8 cellular contexts compared by ENCODE assay signal in the genomic region with DNA sequence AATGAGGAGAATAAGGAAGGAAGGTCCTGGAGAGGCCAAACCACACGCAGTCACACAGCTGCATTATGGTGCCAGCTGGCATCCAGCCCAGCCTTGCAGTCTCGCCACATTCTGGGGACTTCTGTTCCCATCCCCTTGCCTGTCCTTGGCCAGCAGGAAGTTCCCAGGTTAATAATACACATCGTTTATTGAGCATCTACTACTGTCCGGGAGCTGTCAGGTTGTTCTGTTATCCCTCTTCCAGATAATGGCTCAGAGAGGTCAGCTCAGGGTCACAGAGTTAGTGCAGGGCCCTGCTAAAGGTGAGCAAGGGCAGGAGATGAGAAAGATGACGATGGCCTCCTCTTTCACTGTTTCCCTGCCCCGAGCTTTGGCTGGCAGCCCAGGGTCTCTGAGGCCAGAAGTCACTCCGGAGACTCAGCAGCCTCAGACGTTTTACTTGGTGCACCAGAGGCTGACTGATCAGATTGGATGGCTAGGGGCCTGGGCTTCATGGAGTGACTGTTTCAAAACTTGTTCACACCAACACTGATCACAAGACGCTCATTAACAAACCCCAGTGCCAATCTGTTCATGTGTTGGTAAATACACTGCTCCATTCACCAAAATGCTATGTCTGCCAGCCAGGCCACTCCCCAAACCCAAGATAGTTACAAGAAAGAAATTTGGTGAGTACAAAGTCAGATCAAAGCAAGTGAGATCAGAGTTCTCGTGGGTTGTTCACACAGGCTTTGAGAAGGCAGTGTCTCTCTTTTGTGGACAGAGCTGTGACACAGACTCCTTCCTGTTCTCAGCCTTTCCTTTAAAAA.
DNase-seq lines count a peak whose midpoint lies in the region; ATAC-seq and TF ChIP-seq lines count a peak whose summit lies in the region.

No MANE protein-coding gene starts in this region.

- dilution Hi-C loops in IMR-90 (cut with HindIII; ENCODE audit: low sequenced_read_pairs, unreplicated experiment): no loop called here

- peak overlapping the region; percentile 68 for H2AK9ac ChIP-seq in IMR-90 (replicated peaks; ENCODE audit: low read depth, low read length, poor library complexity)

- H2BK120ac ChIP-seq in IMR-90 (ENCODE audit: low read depth, low read length): no peak overlapping the region

- H3K9ac ChIP-seq in IMR-90 (ENCODE audit: low read depth, low read length): no peak overlapping the region

- H3K4me3 ChIP-seq in BE2C (ENCODE audit: low read depth, low read length) (no peak overlapping the region), IMR-90 (ENCODE audit: insufficient read depth, low read depth, low read length) (no peak overlapping the region), esophagus muscularis mucosa (no peak overlapping the region)

- no peak overlapping the region for H2BK15ac ChIP-seq in IMR-90 (ENCODE audit: low read depth, low read length)

- no peak overlapping the region for H3K4me3 Mint-ChIP-seq in activated CD4-positive, alpha-beta memory T cell treated with anti-CD3 and anti-CD28 coated beads for 36 hours
- H3K4me3 Mint-ChIP-seq in stimulated activated naive B cell treated with anti-CD40 and anti-IgM and Interleukin-4, amounts not matched to agents 10 μg/mL and 1 μg/mL and 100 μg/mL, for 72 hours: no peak overlapping the region

- H3K18ac ChIP-seq in IMR-90 (ENCODE audit: low read depth, low read length): no peak overlapping the region

- in situ Hi-C loops in IMR-90 (cut with MboI; ENCODE audit: low sequenced_read_pairs): loop anchor here (5.0 kb wide), 1 partner anchor 92 kb away; no protein-coding TSS in a partner anchor

- TF ChIP-seq POLR2A in IMR-90 (IDR thresholded peaks at IDR 0.05; ENCODE audit: low read depth, low read length) (no peak), esophagus muscularis mucosa (IDR thresholded peaks at IDR 0.05; ENCODE audit: low read depth) (no peak)

- no peak overlapping the region for H3K4me2 ChIP-seq in IMR-90 (ENCODE audit: low read depth, low read length)

- TF ChIP-seq CTCF in BE2C (IDR thresholded peaks at IDR 0.05; ENCODE audit: low read depth, low read length) (no peak), IMR-90 (conservative IDR thresholded peaks at IDR 0.05; ENCODE audit: low read depth, low read length) (no peak), foreskin keratinocyte (conservative IDR thresholded peaks at IDR 0.05) (no peak), omental fat pad (IDR thresholded peaks at IDR 0.05) (no peak), esophagus muscularis mucosa (IDR thresholded peaks at IDR 0.05) (no peak)

- no peak overlapping the region for H3K14ac ChIP-seq in IMR-90 (replicated peaks; ENCODE audit: low read depth, low read length)

- CTCF ChIA-PET in IMR-90 (lab: Yijun Ruan, JAX): interaction anchor here (0.5 kb wide), 1 partner anchor 149 kb away, joined by 3 read pairs; no protein-coding TSS in a partner anchor
- CTCF ChIA-PET in activated CD4-positive, alpha-beta memory T cell treated with anti-CD3 and anti-CD28 coated beads for 36 hours (lab: Charles Lee): interaction anchor here (1.2 to 6.4 kb wide), 5 partner anchors 8 to 90 kb away, joined by 3 to 53 read pairs (median 6); no protein-coding TSS in a partner anchor

- H3K79me1 ChIP-seq in IMR-90 (ENCODE audit: low read depth in 1 of 2, low read length in 2 of 2): no peaks in the 10 kb centered on the region

- DNase-seq in BE2C: peak; percentile 56
- peak; percentile 42 for DNase-seq in IMR-90
- peak; percentile 33 for DNase-seq in activated CD4-positive, alpha-beta memory T cell treated with anti-CD3 and anti-CD28 coated beads for 36 hours
- peak; percentile 56 to 73 for DNase-seq in foreskin keratinocyte
- DNase-seq in stimulated activated naive B cell treated with anti-CD40 and anti-IgM and Interleukin-4, amounts not matched to agents 10 μg/mL and 1 μg/mL and 100 μg/mL, for 72 hours: no peak
- no peak for DNase-seq in omental fat pad (ENCODE audit: low spot score)
- DNase-seq in stimulated activated CD4-positive, alpha-beta T cell treated with anti-CD3 and anti-CD28 coated beads, Interleukin-2, amount 100 ng/mL, for 24 hours: no peak
- DNase-seq in esophagus muscularis mucosa (ENCODE audit: extremely low spot score): no peak

- no peaks in the 10 kb centered on the region for H3K36me3 ChIP-seq in BE2C
- no peaks in the 10 kb centered on the region for H3K36me3 ChIP-seq in IMR-90 (ENCODE audit: control insufficient read depth, insufficient read depth, low read length)
- H3K36me3 ChIP-seq in esophagus muscularis mucosa: no peaks in the 10 kb centered on the region

- no peak overlapping the region for H2AFZ ChIP-seq in IMR-90 (replicated peaks; ENCODE audit: low read length, poor library complexity)

- H4K8ac ChIP-seq in IMR-90 (ENCODE audit: low read depth in 2 of 2, low read length in 2 of 2): no peak overlapping the region

- H4K5ac ChIP-seq in IMR-90 (ENCODE audit: low read depth, low read length): no peak overlapping the region

- H3K4me1 ChIP-seq in BE2C: no peaks in the 10 kb centered on the region
- no peaks in the 10 kb centered on the region for H3K4me1 ChIP-seq in IMR-90 (ENCODE audit: control insufficient read depth, insufficient read depth, low read length)
- peaks cover 21% of the 10 kb centered on the region for H3K4me1 ChIP-seq in foreskin keratinocyte
- H3K4me1 ChIP-seq in esophagus muscularis mucosa: peaks cover 0 to 10% (median 9%) of the 10 kb centered on the region in 4 donors

- no peak for TF ChIP-seq EP300 in esophagus muscularis mucosa (IDR thresholded peaks at IDR 0.05)

- no peaks in the 10 kb centered on the region for H3K9me1 ChIP-seq in IMR-90 (ENCODE audit: insufficient read depth, low read length)

- ATAC-seq in IMR-90 (ENCODE audit: low read depth) (no peak; the same call in 1 of the 2 replicates), foreskin keratinocyte (peak; percentile 15), omental fat pad (ENCODE audit: low FRiP score) (no peak)
- no peak for ATAC-seq in stimulated activated naive B cell treated with anti-CD40 and anti-IgM and Interleukin-4, amounts not matched to agents 10 μg/mL and 1 μg/mL and 100 μg/mL, for 72 hours (replicated peaks)

- H3K27ac ChIP-seq in IMR-90 (ENCODE audit: insufficient read depth, low read length) (no peak overlapping the region), foreskin keratinocyte (peak overlapping the region; percentile 97), esophagus muscularis mucosa (replicated peaks in 1 of 4) (no peak overlapping the region)

- no peak overlapping the region for H3K23ac ChIP-seq in IMR-90 (ENCODE audit: low read depth, low read length)

- no peak overlapping the region for H2BK20ac ChIP-seq in IMR-90 (ENCODE audit: low read depth, low read length)

- H3K27me3 ChIP-seq in BE2C: no peaks in the 10 kb centered on the region
- H3K27me3 ChIP-seq in IMR-90 (ENCODE audit: control insufficient read depth, insufficient read depth, low read length): peaks cover 45% of the 10 kb centered on the region
- H3K27me3 ChIP-seq in foreskin keratinocyte: no peaks in the 10 kb centered on the region
- peaks cover 0 to 18% (median 0%) of the 10 kb centered on the region in 4 donors for H3K27me3 ChIP-seq in esophagus muscularis mucosa

- H3K4ac ChIP-seq in IMR-90 (ENCODE audit: low read depth, low read length): no peak overlapping the region

- no TSS peak for BruUV-seq in IMR-90 (replicated peaks; lab: Mats Ljungman, UMichigan)

- H4K91ac ChIP-seq in IMR-90 (ENCODE audit: insufficient read depth, low read depth, low read length): no peak overlapping the region

- intact Hi-C loops in IMR-90 (cut with micrococcal nuclease): no loop called here
- intact Hi-C loops in activated CD4-positive, alpha-beta memory T cell treated with anti-CD3 and anti-CD28 coated beads for 36 hours (cut with micrococcal nuclease): no loop called here
- intact Hi-C loops in esophagus muscularis mucosa (cut with DNase I): no loop called here

- H3K36me3 Mint-ChIP-seq in activated CD4-positive, alpha-beta memory T cell treated with anti-CD3 and anti-CD28 coated beads for 36 hours: no peaks in the 10 kb centered on the region
- no peaks in the 10 kb centered on the region for H3K36me3 Mint-ChIP-seq in stimulated activated naive B cell treated with anti-CD40 and anti-IgM and Interleukin-4, amounts not matched to agents 10 μg/mL and 1 μg/mL and 100 μg/mL, for 72 hours

- H2AK5ac ChIP-seq in IMR-90 (ENCODE audit: low read depth, low read length): no peak overlapping the region

- WGBS in IMR-90 (ENCODE audit: extremely low coverage in 2 of 2, insufficient read length in 1 of 2), 2 experiments: 20% methylated on average over 1 of the region's 10 CpGs; no CpG with 5 or more reads in 1 of the 2 experiments
- 41% methylated on average over 6 of the region's 10 CpGs for WGBS in esophagus muscularis mucosa

- POLR2A ChIA-PET in IMR-90 (lab: Charles Lee; ENCODE audit: unreplicated experiment): no interaction called here
- POLR2A ChIA-PET in activated CD4-positive, alpha-beta memory T cell treated with anti-CD3 and anti-CD28 coated beads for 36 hours (lab: Charles Lee): interaction anchor here (0.6 kb wide), 1 partner anchor 205 kb away, joined by 3 read pairs; no protein-coding TSS in a partner anchor

- no peak overlapping the region for H2BK5ac ChIP-seq in IMR-90 (ENCODE audit: low read depth, low read length, poor library complexity, severe bottlenecking)

- no peaks in the 10 kb centered on the region for H3K9me3 Mint-ChIP-seq in activated CD4-positive, alpha-beta memory T cell treated with anti-CD3 and anti-CD28 coated beads for 36 hours
- H3K9me3 Mint-ChIP-seq in stimulated activated naive B cell treated with anti-CD40 and anti-IgM and Interleukin-4, amounts not matched to agents 10 μg/mL and 1 μg/mL and 100 μg/mL, for 72 hours: no peaks in the 10 kb centered on the region

- no peak overlapping the region for H3K56ac ChIP-seq in IMR-90 (ENCODE audit: extremely low read depth, insufficient read depth, low read length)

- no peaks in the 10 kb centered on the region for H3K27me3 Mint-ChIP-seq in activated CD4-positive, alpha-beta memory T cell treated with anti-CD3 and anti-CD28 coated beads for 36 hours
- peaks cover 12 to 17% of the 10 kb centered on the region in 2 donors for H3K27me3 Mint-ChIP-seq in stimulated activated naive B cell treated with anti-CD40 and anti-IgM and Interleukin-4, amounts not matched to agents 10 μg/mL and 1 μg/mL and 100 μg/mL, for 72 hours

- no peaks in the 10 kb centered on the region for H3K9me3 ChIP-seq in BE2C
- no peaks in the 10 kb centered on the region for H3K9me3 ChIP-seq in IMR-90 (ENCODE audit: control insufficient read depth, insufficient read depth, low read length)
- no peaks in the 10 kb centered on the region for H3K9me3 ChIP-seq in esophagus muscularis mucosa

- H4K20me1 ChIP-seq in IMR-90 (ENCODE audit: insufficient read depth, low read length): no peaks in the 10 kb centered on the region

- TF ChIP-seq RAD21 in IMR-90 (IDR thresholded peaks at IDR 0.05; ENCODE audit: low read length): no peak

- peaks cover 20% of the 10 kb centered on the region for H3K4me1 Mint-ChIP-seq in activated CD4-positive, alpha-beta memory T cell treated with anti-CD3 and anti-CD28 coated beads for 36 hours (ENCODE audit: low read depth)
- no peaks in the 10 kb centered on the region for H3K4me1 Mint-ChIP-seq in stimulated activated naive B cell treated with anti-CD40 and anti-IgM and Interleukin-4, amounts not matched to agents 10 μg/mL and 1 μg/mL and 100 μg/mL, for 72 hours

- peak overlapping the region; percentile 36 for H3K27ac Mint-ChIP-seq in activated CD4-positive, alpha-beta memory T cell treated with anti-CD3 and anti-CD28 coated beads for 36 hours
- peak overlapping the region; percentile 38 for H3K27ac Mint-ChIP-seq in stimulated activated naive B cell treated with anti-CD40 and anti-IgM and Interleukin-4, amounts not matched to agents 10 μg/mL and 1 μg/mL and 100 μg/mL, for 72 hours

Comparison
In these comparisons a context has a peak if more than half of its experiments do, and no peak if none do; other contexts are left out.
1. DNase-seq: peak in BE2C (single experiment), IMR-90 (single experiment), activated CD4-positive, alpha-beta memory T cell treated with anti-CD3 and anti-CD28 coated beads for 36 hours (single experiment) and foreskin keratinocyte (2 of 2); none in stimulated activated naive B cell treated with anti-CD40 and anti-IgM and Interleukin-4, amounts not matched to agents 10 μg/mL and 1 μg/mL and 100 μg/mL, for 72 hours (single experiment), omental fat pad (single experiment), stimulated activated CD4-positive, alpha-beta T cell treated with anti-CD3 and anti-CD28 coated beads, Interleukin-2, amount 100 ng/mL, for 24 hours (0 of 2) and esophagus muscularis mucosa (single experiment).